27 cellular contexts compared by ENCODE assay signal in the genomic region with DNA sequence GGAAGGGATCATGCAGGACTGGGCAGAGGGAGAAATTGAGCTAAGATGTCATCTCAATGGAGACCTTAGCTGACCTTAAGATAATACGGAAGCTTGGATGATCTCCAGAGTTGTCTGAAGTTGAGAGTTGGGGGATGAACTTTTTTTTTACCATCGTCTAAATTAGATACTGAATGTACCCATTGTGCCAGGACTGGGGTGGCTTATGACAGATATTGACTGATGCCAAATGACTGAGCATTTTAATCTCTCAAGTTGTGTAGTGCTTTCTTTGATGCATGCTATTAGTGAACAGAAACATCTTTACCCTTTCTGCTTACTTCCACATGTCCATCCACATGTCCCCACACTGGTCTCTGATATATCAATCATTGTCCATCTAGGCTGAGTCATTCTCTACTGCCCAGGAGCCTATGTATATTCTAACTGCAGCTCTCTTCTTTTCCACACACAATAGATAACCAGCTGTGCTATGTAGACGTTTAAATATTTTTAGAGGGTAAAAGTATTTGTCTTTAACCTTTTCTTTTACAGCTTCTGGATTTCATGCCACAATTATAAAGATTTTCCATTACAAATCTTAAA.
"Had no signal": no experiment of that assay in that cellular context is flagged by ENCODE, and none has a peak within 500 bp of the region (broad histone marks: within the 10 kb centered on the region; RNA-seq: fewer than 3 reads in every experiment).

No MANE protein-coding gene starts in this region.

- H3K4me1 ChIP-seq: gastrocnemius medialis, lower lobe of right lung, prostate gland, right atrium auricular region, suprapubic skin, transverse colon, upper lobe of right lung, uterus had no signal

- H3K27me3 ChIP-seq: dorsolateral prefrontal cortex, gastrocnemius medialis, right atrium auricular region, suprapubic skin, transverse colon, upper lobe of right lung, uterus had no signal

- H3K4me3 Mint-ChIP-seq: naive thymus-derived CD8-positive, alpha-beta T cell; nephron progenitor cell; stimulated activated naive CD8-positive, alpha-beta T cell treated with anti-CD3 and anti-CD28 coated beads, Interleukin-15, amount 100 ng/mL, for 72 hours had no signal

- H3K4me1 Mint-ChIP-seq: naive thymus-derived CD8-positive, alpha-beta T cell; nephron progenitor cell; stimulated activated naive CD8-positive, alpha-beta T cell treated with anti-CD3 and anti-CD28 coated beads, Interleukin-15, amount 100 ng/mL, for 72 hours had no signal

- H3K36me3 ChIP-seq: gastrocnemius medialis, lower lobe of right lung, prostate gland, right atrium auricular region, suprapubic skin, transverse colon, upper lobe of right lung, uterus had no signal

- H3K27ac Mint-ChIP-seq: naive thymus-derived CD8-positive, alpha-beta T cell; nephron progenitor cell; stimulated activated naive CD8-positive, alpha-beta T cell treated with anti-CD3 and anti-CD28 coated beads, Interleukin-15, amount 100 ng/mL, for 72 hours had no signal

- H3K9me3 ChIP-seq: gastrocnemius medialis, prostate gland had no signal

- H3K27ac ChIP-seq: dorsolateral prefrontal cortex, epithelial cell of prostate, gastrocnemius medialis, lower lobe of right lung, prostate gland, right atrium auricular region, suprapubic skin, transverse colon, upper lobe of right lung, uterus had no signal

- DNase-seq: dorsolateral prefrontal cortex; effector CD4-positive, alpha-beta T cell; foreskin fibroblast; gastrocnemius medialis; head of caudate nucleus; left ventricle myocardium superior; lower lobe of right lung; naive thymus-derived CD8-positive, alpha-beta T cell; nephron progenitor cell; nucleus accumbens; stimulated activated CD4-positive, alpha-beta T cell treated with anti-CD3 and anti-CD28 coated beads, Interleukin-12 subunit alpha, Interleukin-12 subunit beta, amount 100 ng/mL, for 4 hours; stimulated activated CD4-positive, alpha-beta T cell treated with anti-CD3 and anti-CD28 coated beads, Interleukin-1b, Interleukin-23, amount 100 ng/mL, for 48 hours; stimulated activated CD4-positive, alpha-beta T cell treated with anti-CD3 and anti-CD28 coated beads, Interleukin-4, amount 100 ng/mL, for 1 hour; stimulated activated CD8-positive, alpha-beta memory T cell treated with anti-CD3 and anti-CD28 coated beads, Interleukin-4, amount 100 ng/mL, for 48 hours; stimulated activated naive CD4-positive, alpha-beta T cell; stimulated activated naive CD8-positive, alpha-beta T cell treated with anti-CD3 and anti-CD28 coated beads, Interleukin-15, amount 100 ng/mL, for 72 hours; transverse colon; upper lobe of right lung; uterus had no signal

- H3K4me3 ChIP-seq: dorsolateral prefrontal cortex, gastrocnemius medialis, lower lobe of right lung, prostate gland, right atrium auricular region, smooth muscle cell, suprapubic skin, transverse colon, upper lobe of right lung, uterus had no signal

- H3K4me2 ChIP-seq: smooth muscle cell had no signal

- ATAC-seq: esophagus mucosa; gastrocnemius medialis; left ventricle myocardium superior; lower lobe of right lung; naive thymus-derived CD8-positive, alpha-beta T cell; sciatic nerve; stimulated activated naive CD8-positive, alpha-beta T cell treated with anti-CD3 and anti-CD28 coated beads, Interleukin-15, amount 100 ng/mL, for 72 hours; upper lobe of right lung had no signal

- FAIRE-seq: keratinocyte had no signal
